15 cellular contexts compared by ENCODE assay signal in the genomic region with DNA sequence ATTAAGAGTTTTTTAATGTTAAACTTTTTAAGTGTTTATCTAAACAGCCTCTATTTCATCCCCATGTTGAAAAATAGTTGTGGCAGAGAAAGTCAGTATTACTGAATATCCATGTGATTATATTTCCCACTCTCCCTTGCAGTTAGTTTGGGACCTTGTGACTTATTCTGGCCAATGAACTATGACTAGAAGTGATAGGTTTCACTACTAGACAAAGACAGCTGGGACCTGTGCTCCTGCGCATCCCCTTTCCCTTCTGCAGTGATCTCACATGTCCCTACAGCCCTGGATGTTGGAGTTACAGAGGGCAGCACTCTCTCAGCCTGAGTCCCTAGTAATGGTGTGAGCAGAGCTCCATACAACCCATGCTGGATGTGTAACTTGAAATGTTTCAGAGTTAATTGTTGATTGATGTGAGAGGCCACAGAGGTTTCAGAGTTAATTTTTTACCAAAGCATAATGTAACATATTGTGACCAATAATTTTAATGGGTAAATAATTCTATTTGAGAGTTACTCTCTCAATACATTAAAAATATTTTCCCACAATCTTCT. TPM values are rescaled to one million over a fixed set of nuclear protein-coding genes. Genes with fewer than 3 reads are reported as not detected.
"Had no signal": no experiment of that assay in that cellular context is flagged by ENCODE, and none has a peak within 500 bp of the region (broad histone marks: within the 10 kb centered on the region; RNA-seq: fewer than 3 reads in every experiment).

No MANE protein-coding gene starts in this region.

- DNase-seq: activated CD4-positive, alpha-beta T cell treated with anti-CD3 and anti-CD28 coated beads, Interleukin-2, amount 10 ng/mL, durations not matched to agents 7 days and 5 days; activated CD4-positive, CD25-positive, alpha-beta regulatory T cell; activated naive CD4-positive, alpha-beta T cell treated with anti-CD3 and anti-CD28 coated beads, Interleukin-2, amount 10 ng/mL, durations not matched to agents 7 days and 5 days; activated T-cell treated with anti-CD3 and anti-CD28 coated beads for 4 hours; foreskin melanocyte; heart left ventricle; islet precursor cell; left lung; stimulated activated CD4-positive, alpha-beta T cell treated with anti-CD3 and anti-CD28 coated beads, Interleukin-4, amount 100 ng/mL, for 1 hour had no signal

- H3K27me3 ChIP-seq: cardiac muscle cell, heart left ventricle, left lung had no signal

- H3K4me1 ChIP-seq: heart left ventricle, left lung had no signal

- ATAC-seq: activated T-helper 17 cell treated with anti-CD3 and anti-CD28 coated beads, Interleukin-2, amount 50 U/mL, for 72 hours; heart left ventricle; left lung; natural killer cell treated with Interleukin-12 subunit alpha and Interleukin-12 subunit beta and Interleukin-15 and Interleukin-18, amount 100 ng/mL, for 72 hours had no signal

- H3K27ac ChIP-seq: cardiac muscle cell, heart left ventricle, left lung, thoracic aorta had no signal

- FAIRE-seq: colon, TTC549 had no signal

- H3K4me3 ChIP-seq: cardiac muscle cell, heart left ventricle, left lung, thoracic aorta had no signal

- H3K36me3 ChIP-seq: cardiac muscle cell, heart left ventricle, left lung, thoracic aorta had no signal

- H3K9me3 ChIP-seq: thoracic aorta had no signal

RNA-seq across cellular contexts. Expression of a gene that starts 18.7 kb away (rescaled TPM):
- total RNA-seq: activated T-helper 17 cell treated with anti-CD3 and anti-CD28 coated beads, Interleukin-2, amount 50 U/mL, for 72 hours had no signal
